21 cellular contexts compared by ENCODE assay signal in the genomic region with DNA sequence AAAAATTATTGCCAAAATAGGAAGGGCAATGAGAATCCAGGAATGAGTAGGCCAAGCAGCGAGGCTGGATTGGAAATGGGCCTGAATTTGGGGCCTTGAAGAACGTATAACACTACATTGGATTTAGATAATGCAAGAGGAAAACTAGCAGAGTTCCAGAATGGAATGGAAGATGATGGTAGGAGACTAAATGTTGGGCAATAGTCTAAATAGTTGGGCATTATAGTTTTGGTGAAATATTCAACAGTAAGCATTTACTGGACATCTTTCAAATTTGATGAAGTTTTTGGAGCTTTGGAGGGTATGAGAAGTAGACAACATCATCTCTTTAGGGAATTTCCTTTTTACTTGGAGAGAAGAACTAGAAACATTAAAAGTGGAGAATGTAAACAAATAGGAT. TPM values are rescaled to one million over a fixed set of nuclear protein-coding genes. Genes with fewer than 3 reads are reported as not detected.
DNase-seq lines count a peak whose midpoint lies in the region; ATAC-seq and TF ChIP-seq lines count a peak whose summit lies in the region.
"Had no signal": no experiment of that assay in that cellular context is flagged by ENCODE, and none has a peak within 500 bp of the region (broad histone marks: within the 10 kb centered on the region; RNA-seq: fewer than 3 reads in every experiment).

No MANE protein-coding gene starts in this region.

- H3K27ac ChIP-seq in HUES6 (ENCODE audit: low read depth, low read length) (peak overlapping the region; percentile 87), iPS-18a (ENCODE audit: low read length) (no peak overlapping the region), upper lobe of right lung (no peak overlapping the region), psoas muscle (no peak overlapping the region)
- H3K27ac ChIP-seq: KMS-11 had no signal

- no peaks in the 10 kb centered on the region for H3K9me3 Mint-ChIP-seq in WTC11
- no peaks in the 10 kb centered on the region for H3K9me3 Mint-ChIP-seq in activated CD8-positive, alpha-beta memory T cell treated with anti-CD3 and anti-CD28 coated beads, Interleukin-2, amount 10 ng/mL, durations not matched to agents 7 days and 5 days (ENCODE audit: low read depth)
- H3K9me3 Mint-ChIP-seq: CD8-positive, alpha-beta memory T cell had no signal

- intact Hi-C loops in upper lobe of right lung (cut with DNase I) = no loop called here
- intact Hi-C loops in psoas muscle (cut with DNase I) = loop anchor here in 1 of 2 donors (10.0 kb wide), 2 partner anchors 358 to 1028 kb away; no protein-coding TSS in a partner anchor

- H3K36me3 ChIP-seq in HUES6 (ENCODE audit: control insufficient read depth, insufficient read depth, low read length) = peaks cover 2% of the 10 kb centered on the region; the same call in 1 of the 2 replicates
- H3K36me3 ChIP-seq in iPS-18a (ENCODE audit: control insufficient read depth, low read depth, low read length) = no peaks in the 10 kb centered on the region
- H3K36me3 ChIP-seq in upper lobe of right lung = no peaks in the 10 kb centered on the region
- no peaks in the 10 kb centered on the region for H3K36me3 ChIP-seq in psoas muscle (ENCODE audit: insufficient read depth in 1 of 2, low read depth in 1 of 2)

- no peak for TF ChIP-seq CTCF in WTC11 (IDR thresholded peaks at IDR 0.05)
- TF ChIP-seq CTCF in upper lobe of right lung (IDR thresholded peaks at IDR 0.05) = no peak
- TF ChIP-seq CTCF in psoas muscle (IDR thresholded peaks at IDR 0.05) = no peak
- TF ChIP-seq CTCF in GM13977 (IDR thresholded peaks at IDR 0.05; ENCODE audit: extremely low read depth, insufficient read depth, missing control alignments) = no peak

- WGBS in psoas muscle, 3 donors = 79 to 89% (median 82%) methylated on average over 2 of the region's 2 CpGs

- CTCF ChIA-PET in WTC11 (lab: Charles Lee) = interaction anchor here (1.0 to 1.2 kb wide), 2 partner anchors 60 to 184 kb away, joined by 4 read pairs; no protein-coding TSS in a partner anchor
- CTCF ChIA-PET in activated CD8-positive, alpha-beta memory T cell treated with anti-CD3 and anti-CD28 coated beads, Interleukin-2, amount 10 ng/mL, durations not matched to agents 7 days and 5 days (lab: Charles Lee) = interaction anchor here (0.6 kb wide), 1 partner anchor 582 kb away, joined by 3 read pairs; no protein-coding TSS in a partner anchor

- in situ Hi-C loops in GM13977 (cut with MboI; ENCODE audit: low pct_unique_long_range_greater_than_20kb, low sequenced_read_pairs, unreplicated experiment) = loop anchor here (25.0 kb wide), 1 partner anchor 1030 kb away; no protein-coding TSS in a partner anchor

- H3K27me3 ChIP-seq in HUES6 (ENCODE audit: control insufficient read depth, insufficient read depth, low read length) (no peaks in the 10 kb centered on the region), iPS-18a (ENCODE audit: control insufficient read depth, insufficient read depth, low read length) (no peaks in the 10 kb centered on the region), upper lobe of right lung (no peaks in the 10 kb centered on the region), psoas muscle (ENCODE audit: insufficient read depth in 3 of 3, low read length in 2 of 3) (no peaks in the 10 kb centered on the region)

- peak overlapping the region; percentile 85 for H3K27ac Mint-ChIP-seq in WTC11
- no peak overlapping the region for H3K27ac Mint-ChIP-seq in activated CD8-positive, alpha-beta memory T cell treated with anti-CD3 and anti-CD28 coated beads, Interleukin-2, amount 10 ng/mL, durations not matched to agents 7 days and 5 days

- peaks cover 17% of the 10 kb centered on the region for H3K36me3 Mint-ChIP-seq in WTC11
- peaks cover 1% of the 10 kb centered on the region for H3K36me3 Mint-ChIP-seq in activated CD8-positive, alpha-beta memory T cell treated with anti-CD3 and anti-CD28 coated beads, Interleukin-2, amount 10 ng/mL, durations not matched to agents 7 days and 5 days

- ATAC-seq in WTC11 = no peak
- ATAC-seq in upper lobe of right lung = no peak
- no peak for ATAC-seq in psoas muscle
- no peak for ATAC-seq in activated CD8-positive, alpha-beta memory T cell treated with anti-CD3 and anti-CD28 coated beads, Interleukin-2, amount 10 ng/mL, durations not matched to agents 7 days and 5 days
- ATAC-seq: Right ventricle myocardium inferior had no signal

- DNase-seq in WTC11 (ENCODE audit: low spot score) (no peak), upper lobe of right lung (peak; percentile 3), psoas muscle (no peak), GM13977 (ENCODE audit: low spot score) (no peak)
- no peak for DNase-seq in activated CD8-positive, alpha-beta memory T cell treated with anti-CD3 and anti-CD28 coated beads, Interleukin-2, amount 10 ng/mL, durations not matched to agents 7 days and 5 days
- DNase-seq: C1 segment of cervical spinal cord; Calu3; CD8-positive, alpha-beta memory T cell; DMS153; GOT3; NCI-H1105; NCI-H146; NCI-H2029; NCI-H2227 treated with DMSO at 0.1 percent for 48 hours; NCI-H510A treated with DMSO at 0.1 percent for 48 hours; NCI-H774; NK-92 treated with Interleukin-12 subunit alpha and Interleukin-12 subunit beta, amount 100 ng/mL, for 24 hours had no signal

- peaks cover 54% of the 10 kb centered on the region for H3K4me1 Mint-ChIP-seq in WTC11
- H3K4me1 Mint-ChIP-seq in activated CD8-positive, alpha-beta memory T cell treated with anti-CD3 and anti-CD28 coated beads, Interleukin-2, amount 10 ng/mL, durations not matched to agents 7 days and 5 days = peaks cover 9% of the 10 kb centered on the region

- H3K9me3 ChIP-seq in HUES6 (ENCODE audit: control insufficient read depth, insufficient read depth, low read depth, low read length) = no peaks in the 10 kb centered on the region
- no peaks in the 10 kb centered on the region for H3K9me3 ChIP-seq in iPS-18a (ENCODE audit: control insufficient read depth, low read depth, low read length)
- H3K9me3 ChIP-seq in upper lobe of right lung = no peaks in the 10 kb centered on the region
- H3K9me3 ChIP-seq in psoas muscle = no peaks in the 10 kb centered on the region

- H3K4me1 ChIP-seq in HUES6 (ENCODE audit: control insufficient read depth, insufficient read depth, low read length) (peaks cover 47% of the 10 kb centered on the region), iPS-18a (ENCODE audit: control insufficient read depth, low read depth, low read length) (peaks cover 44% of the 10 kb centered on the region), upper lobe of right lung (peaks cover 6% of the 10 kb centered on the region), psoas muscle (peaks cover 14% of the 10 kb centered on the region)

- no peaks in the 10 kb centered on the region for H3K27me3 Mint-ChIP-seq in WTC11 (ENCODE audit: low read depth)
- H3K27me3 Mint-ChIP-seq in activated CD8-positive, alpha-beta memory T cell treated with anti-CD3 and anti-CD28 coated beads, Interleukin-2, amount 10 ng/mL, durations not matched to agents 7 days and 5 days = no peaks in the 10 kb centered on the region

- H3K4me3 Mint-ChIP-seq in WTC11 = peak overlapping the region; percentile 32
- H3K4me3 Mint-ChIP-seq in activated CD8-positive, alpha-beta memory T cell treated with anti-CD3 and anti-CD28 coated beads, Interleukin-2, amount 10 ng/mL, durations not matched to agents 7 days and 5 days = no peak overlapping the region

- H3K4me3 ChIP-seq in HUES6 (ENCODE audit: low read depth, low read length) = peak overlapping the region; percentile 89
- peak overlapping the region; percentile 90 for H3K4me3 ChIP-seq in iPS-18a (ENCODE audit: low read length)
- H3K4me3 ChIP-seq in upper lobe of right lung = no peak overlapping the region
- H3K4me3 ChIP-seq in psoas muscle = no peak overlapping the region

- H3K9ac ChIP-seq in HUES6 (ENCODE audit: low read length) (peak overlapping the region; percentile 96), iPS-18a (ENCODE audit: low read length) (no peak overlapping the region)
- H3K9ac ChIP-seq: KMS-11 had no signal

- POLR2A ChIA-PET in WTC11 (lab: Charles Lee) = interaction anchor here (0.6 kb wide), 3 partner anchors 62 to 527 kb away, joined by 3 to 4 read pairs (median 3); no protein-coding TSS in a partner anchor

TF ChIP-seq in WTC11, 78 proteins besides CTCF, POLR2A, EP300 and RAD21:
- TF ChIP-seq, protein P1, sequence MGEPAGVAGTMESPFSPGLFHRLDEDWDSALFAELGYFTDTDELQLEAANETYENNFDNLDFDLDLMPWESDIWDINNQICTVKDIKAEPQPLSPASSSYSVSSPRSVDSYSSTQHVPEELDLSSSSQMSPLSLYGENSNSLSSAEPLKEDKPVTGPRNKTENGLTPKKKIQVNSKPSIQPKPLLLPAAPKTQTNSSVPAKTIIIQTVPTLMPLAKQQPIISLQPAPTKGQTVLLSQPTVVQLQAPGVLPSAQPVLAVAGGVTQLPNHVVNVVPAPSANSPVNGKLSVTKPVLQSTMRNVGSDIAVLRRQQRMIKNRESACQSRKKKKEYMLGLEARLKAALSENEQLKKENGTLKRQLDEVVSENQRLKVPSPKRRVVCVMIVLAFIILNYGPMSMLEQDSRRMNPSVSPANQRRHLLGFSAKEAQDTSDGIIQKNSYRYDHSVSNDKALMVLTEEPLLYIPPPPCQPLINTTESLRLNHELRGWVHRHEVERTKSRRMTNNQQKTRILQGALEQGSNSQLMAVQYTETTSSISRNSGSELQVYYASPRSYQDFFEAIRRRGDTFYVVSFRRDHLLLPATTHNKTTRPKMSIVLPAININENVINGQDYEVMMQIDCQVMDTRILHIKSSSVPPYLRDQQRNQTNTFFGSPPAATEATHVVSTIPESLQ (CRISPR knock-in tag; IDR thresholded peaks at IDR 0.05) = no peak
- TF ChIP-seq E2F5 (CRISPR knock-in tag; IDR thresholded peaks at IDR 0.05) (no peak), NFYB (CRISPR knock-in tag; conservative IDR thresholded peaks at IDR 0.05; ENCODE audit: low read depth) (no peak)

RNA-seq across cellular contexts. Expression of gene JARID2, which starts 3.4 kb away (rescaled TPM):
- 166 to 180 TPM (median 167 TPM) in 3 replicates for total RNA-seq in WTC11 (2021)
- 15.1 TPM for total RNA-seq in upper lobe of right lung
- total RNA-seq in psoas muscle = 10 to 100 TPM in 1 of 4 donors, 1 to 10 TPM in 3; 2.8 to 16.1 (median 7.2) TPM
- 1 to 10 TPM; 1.1 to 4.9 (median 4.9) TPM for polyA plus RNA-seq in psoas muscle
- 10 to 100 TPM; 30.0 to 42.4 TPM for total RNA-seq in activated CD8-positive, alpha-beta memory T cell treated with anti-CD3 and anti-CD28 coated beads, Interleukin-2, amount 10 ng/mL, durations not matched to agents 7 days and 5 days

Comparison
In these comparisons a context has a peak if more than half of its experiments do, and no peak if none do; other contexts are left out.
1. H3K4me3 ChIP-seq: peak in HUES6 (single experiment) and iPS-18a (single experiment); none in upper lobe of right lung (single experiment) and psoas muscle (single experiment).